In genomic region chr6:2857580-2858337, GRCh38 we compare ENCODE assay signal across 8 cellular contexts. TPM values are rescaled to one million over a fixed set of nuclear protein-coding genes. Genes with fewer than 3 reads are reported as not detected.
DNase-seq lines count a peak whose midpoint lies in the region; FAIRE-seq and TF ChIP-seq lines count a peak whose summit lies in the region.

No MANE protein-coding gene starts in this region.

- no peak for TF ChIP-seq POLR2A in H54 (IDR thresholded peaks at IDR 0.05; ENCODE audit: low read depth, low read length)

- DNase-seq in ELF-1 (ENCODE audit: low read depth, low spot score) (peak; percentile 50), H54 (ENCODE audit: insufficient read length, low spot score) (peak; percentile 77), NCI-H460 (ENCODE audit: extremely low read depth, low read depth) (peak; percentile 63), activated T-helper 1 cell treated with Interleukin-2 at 50 U/mL for 16 hours (ENCODE audit: low read depth) (peak; percentile 53), glomerular visceral epithelial cell (ENCODE audit: extremely low spot score) (peak; percentile 75), DMS153 treated with DMSO at 0.1 percent for 48 hours (lab: John Stamatoyannopoulos, UW; ENCODE audit: unreplicated experiment) (no peak), GM03348 (ENCODE audit: low spot score) (no peak)
- peak; percentile 89 for DNase-seq in stimulated activated CD4-positive, alpha-beta T cell treated with anti-CD3 and anti-CD28 coated beads, Interleukin-15, amount 100 ng/mL, for 24 hours

- FAIRE-seq in H54 (lab: Jason Lieb, UNC) = no peak

RNA-seq across cellular contexts. Expression of gene SERPINB1, which starts 16.1 kb away (rescaled TPM):
- total RNA-seq in NCI-H460 (2014; rRNA removed; shearing (Covaris generic)) = 225 and 247 TPM in 2 replicates
- polyA plus RNA-seq in NCI-H460 (2014; cell fraction: nucleus; rRNA removed) = 81.5 and 84.6 TPM in 2 replicates

RNA-seq across cellular contexts. Expression of gene SERPINB9, which starts 45.4 kb away (rescaled TPM):
- 72.5 and 73.4 TPM in 2 replicates for total RNA-seq in NCI-H460 (2014; rRNA removed; shearing (Covaris generic))
- 32.2 and 35.7 TPM in 2 replicates for polyA plus RNA-seq in NCI-H460 (2014; cell fraction: nucleus; rRNA removed)

Comparison
In these comparisons a context has a peak if more than half of its experiments do, and no peak if none do; other contexts are left out.
1. DNase-seq: peak in ELF-1 (single experiment), H54 (single experiment), NCI-H460 (single experiment), activated T-helper 1 cell treated with Interleukin-2 at 50 U/mL for 16 hours (single experiment), glomerular visceral epithelial cell (single experiment) and stimulated activated CD4-positive, alpha-beta T cell treated with anti-CD3 and anti-CD28 coated beads, Interleukin-15, amount 100 ng/mL, for 24 hours (single experiment); none in DMS153 treated with DMSO at 0.1 percent for 48 hours (single experiment) and GM03348 (single experiment).